Comparison of ENCODE assay signal across 10 cellular contexts in genomic region chr4:115113382-115114106, GRCh38. TPM values are rescaled to one million over a fixed set of nuclear protein-coding genes. Genes with fewer than 3 reads are reported as not detected.
DNase-seq lines count a peak whose midpoint lies in the region; ATAC-seq and TF ChIP-seq lines count a peak whose summit lies in the region.
"Had no signal": no experiment of that assay in that cellular context is flagged by ENCODE, and none has a peak within 500 bp of the region (broad histone marks: within the 10 kb centered on the region; RNA-seq: fewer than 3 reads in every experiment).

TSS of gene NDST4 (minus strand) at chr4:115113620. CDS start at chr4:115077036, 36,584 bp downstream.

- no peak within 1 kb of the TSS for H3K27ac Mint-ChIP-seq in activated naive CD8-positive, alpha-beta T cell treated with anti-CD3 and anti-CD28 coated beads, Interleukin-2, amount 50 U/mL, for 24 hours

- no peaks in the 10 kb centered on the region for H3K36me3 Mint-ChIP-seq in activated naive CD8-positive, alpha-beta T cell treated with anti-CD3 and anti-CD28 coated beads, Interleukin-2, amount 50 U/mL, for 24 hours (ENCODE audit: low read depth)

- no peak for ATAC-seq in aorta (ENCODE audit: low FRiP score)
- no peak for ATAC-seq in activated naive CD8-positive, alpha-beta T cell treated with anti-CD3 and anti-CD28 coated beads, Interleukin-2, amount 50 U/mL, for 24 hours
- ATAC-seq in GM21515 (IDR thresholded peaks at IDR 0.05; ENCODE audit: unreplicated experiment): no peak
- ATAC-seq in GM19351 (IDR thresholded peaks at IDR 0.05; ENCODE audit: unreplicated experiment): no peak
- ATAC-seq: K562 had no signal

- no peaks in the 10 kb centered on the region for H3K9me3 Mint-ChIP-seq in activated naive CD8-positive, alpha-beta T cell treated with anti-CD3 and anti-CD28 coated beads, Interleukin-2, amount 50 U/mL, for 24 hours

- H3K4me3 ChIP-seq in ectodermal cell (ENCODE audit: insufficient read depth, low read depth, low read length): peak within 1 kb of the TSS; percentile 4
- H3K4me3 ChIP-seq in prostate gland: no peak within 1 kb of the TSS
- H3K4me3 ChIP-seq in aorta (ENCODE audit: low read length in 2 of 2): no peak within 1 kb of the TSS
- H3K4me3 ChIP-seq: K562 had no signal

- no peaks in the 10 kb centered on the region for H3K4me1 Mint-ChIP-seq in activated naive CD8-positive, alpha-beta T cell treated with anti-CD3 and anti-CD28 coated beads, Interleukin-2, amount 50 U/mL, for 24 hours

- no peaks in the 10 kb centered on the region for H3K9me3 ChIP-seq in ectodermal cell (ENCODE audit: control insufficient read depth, low read length)
- no peaks in the 10 kb centered on the region for H3K9me3 ChIP-seq in prostate gland
- H3K9me3 ChIP-seq in aorta (ENCODE audit: control insufficient read depth, low read length): no peaks in the 10 kb centered on the region

- H3K27me3 ChIP-seq in ectodermal cell (ENCODE audit: control insufficient read depth, insufficient read depth, low read length, poor library complexity, severe bottlenecking) (no peaks in the 10 kb centered on the region), prostate gland (replicated peaks; ENCODE audit: insufficient read depth) (no peaks in the 10 kb centered on the region), aorta (ENCODE audit: control insufficient read depth in 1 of 2, insufficient read depth in 2 of 2, low read length in 1 of 2) (no peaks in the 10 kb centered on the region)

- TF ChIP-seq CTCF in prostate gland (IDR thresholded peaks at IDR 0.05): no peak

- no peak within 1 kb of the TSS for H3K4me3 Mint-ChIP-seq in activated naive CD8-positive, alpha-beta T cell treated with anti-CD3 and anti-CD28 coated beads, Interleukin-2, amount 50 U/mL, for 24 hours

- DNase-seq in ELR (ENCODE audit: low read depth) (peak; percentile 0), NCI-H510A (lab: John Stamatoyannopoulos, UW) (peak; percentile 30), prostate gland (ENCODE audit: low spot score) (peak; percentile 6), aorta (no peak)
- DNase-seq in activated naive CD8-positive, alpha-beta T cell treated with anti-CD3 and anti-CD28 coated beads, Interleukin-2, amount 50 U/mL, for 24 hours: no peak

- peak within 1 kb of the TSS; percentile 77 for H3K27ac ChIP-seq in ectodermal cell (ENCODE audit: insufficient read depth, low read depth, low read length, poor library complexity, severe bottlenecking)
- H3K27ac ChIP-seq in prostate gland: no peak within 1 kb of the TSS
- no peak within 1 kb of the TSS for H3K27ac ChIP-seq in aorta (ENCODE audit: low read depth in 1 of 2, low read length in 2 of 2)

- peaks cover 5% of the 10 kb centered on the region for H3K4me1 ChIP-seq in ectodermal cell (ENCODE audit: control insufficient read depth, insufficient read depth, low read length)
- H3K4me1 ChIP-seq in prostate gland (replicated peaks): no peaks in the 10 kb centered on the region
- H3K4me1 ChIP-seq in aorta (ENCODE audit: control insufficient read depth in 1 of 2, insufficient read depth in 2 of 2, low read length in 2 of 2): no peaks in the 10 kb centered on the region

- intact Hi-C loops in prostate gland (cut with DNase I) (no loop called here), aorta (cut with DNase I) (no loop called here)

- WGBS in ectodermal cell, 2 experiments: 82 to 85% methylated on average over 13 of the region's 13 CpGs
- 15% methylated on average over 13 of the region's 13 CpGs for WGBS in prostate gland
- 30 to 31% methylated on average over 13 of the region's 13 CpGs for WGBS in aorta, 2 donors

- no peak for TF ChIP-seq POLR2A in prostate gland (IDR thresholded peaks at IDR 0.05)

- H3K36me3 ChIP-seq in ectodermal cell (ENCODE audit: control insufficient read depth, insufficient read depth, low read length) (no peaks in the 10 kb centered on the region), prostate gland (no peaks in the 10 kb centered on the region), aorta (ENCODE audit: control insufficient read depth in 1 of 2, insufficient read depth in 2 of 2, low read length in 1 of 2) (no peaks in the 10 kb centered on the region)

- no peaks in the 10 kb centered on the region for H3K27me3 Mint-ChIP-seq in activated naive CD8-positive, alpha-beta T cell treated with anti-CD3 and anti-CD28 coated beads, Interleukin-2, amount 50 U/mL, for 24 hours

RNA-seq across cellular contexts. Expression of gene NDST4, which starts in this region (rescaled TPM):
- polyA plus RNA-seq in ectodermal cell (2013, experiment 1 of 4): 0.87 TPM
- 1.2 TPM for polyA plus RNA-seq in ectodermal cell (2013, experiment 2 of 4)
- polyA plus RNA-seq in ectodermal cell (2013, experiment 3 of 4): 1.5 TPM
- 1.6 TPM for polyA plus RNA-seq in ectodermal cell (2013, experiment 4 of 4)
- 1 to 10 TPM in 1 of 2 donors, under 1 TPM in 1; 0.14 to 1.8 TPM for total RNA-seq in prostate gland
- total RNA-seq in aorta: not detected
- polyA plus RNA-seq in aorta: not detected
- total RNA-seq: K562, mononuclear cell had no signal
- polyA plus RNA-seq: K562 had no signal

Comparison
In these comparisons a context has a peak if more than half of its experiments do, and no peak if none do; other contexts are left out.
1. DNase-seq: peak in ELR (single experiment), NCI-H510A (single experiment) and prostate gland (single experiment); none in aorta (0 of 2) and activated naive CD8-positive, alpha-beta T cell treated with anti-CD3 and anti-CD28 coated beads, Interleukin-2, amount 50 U/mL, for 24 hours (single experiment).